ENCODE assay signal across 12 cellular contexts in genomic region chr4:25345880-25346279, GRCh38.
"Had no signal": no experiment of that assay in that cellular context is flagged by ENCODE, and none has a peak within 500 bp of the region (broad histone marks: within the 10 kb centered on the region; RNA-seq: fewer than 3 reads in every experiment).

No MANE protein-coding gene starts in this region.

- H3K27me3 ChIP-seq: dorsolateral prefrontal cortex, transverse colon had no signal

- H3K27me3 Mint-ChIP-seq: activated B cell treated with CpG ODN at 0.5 μM for 24 hours; activated CD8-positive, alpha-beta T cell treated with anti-CD3 and anti-CD28 coated beads for 36 hours; stimulated activated naive B cell treated with anti-CD40 and anti-IgM and Interleukin-4, amounts not matched to agents 10 μg/mL and 1 μg/mL and 100 μg/mL, for 72 hours had no signal

- DNase-seq: activated B cell treated with CpG ODN at 0.5 μM for 24 hours; activated CD4-positive, alpha-beta T cell treated with anti-CD3 and anti-CD28 coated beads for 48 hours; activated CD8-positive, alpha-beta T cell treated with anti-CD3 and anti-CD28 coated beads for 36 hours; activated T-cell treated with anti-CD3 and anti-CD28 coated beads, Interleukin-2, amount 50 U/mL, for 72 hours; anterior cingulate cortex; dorsolateral prefrontal cortex; hypothalamus; stimulated activated CD4-positive, alpha-beta T cell treated with anti-CD3 and anti-CD28 coated beads, Interleukin-2, amount 100 ng/mL, for 48 hours; stimulated activated naive B cell treated with anti-CD40 and anti-IgM and Interleukin-4, amounts not matched to agents 10 μg/mL and 1 μg/mL and 100 μg/mL, for 72 hours; substantia nigra; T-helper 2 cell; transverse colon had no signal

- H3K9me3 ChIP-seq: transverse colon had no signal

- H3K4me1 ChIP-seq: transverse colon had no signal

- H3K27ac ChIP-seq: dorsolateral prefrontal cortex, transverse colon had no signal

- H3K27ac Mint-ChIP-seq: activated B cell treated with CpG ODN at 0.5 μM for 24 hours; activated CD8-positive, alpha-beta T cell treated with anti-CD3 and anti-CD28 coated beads for 36 hours; stimulated activated naive B cell treated with anti-CD40 and anti-IgM and Interleukin-4, amounts not matched to agents 10 μg/mL and 1 μg/mL and 100 μg/mL, for 72 hours had no signal

- H3K9me3 Mint-ChIP-seq: activated B cell treated with CpG ODN at 0.5 μM for 24 hours; activated CD8-positive, alpha-beta T cell treated with anti-CD3 and anti-CD28 coated beads for 36 hours; activated T-cell treated with anti-CD3 and anti-CD28 coated beads, Interleukin-2, amount 50 U/mL, for 72 hours; stimulated activated naive B cell treated with anti-CD40 and anti-IgM and Interleukin-4, amounts not matched to agents 10 μg/mL and 1 μg/mL and 100 μg/mL, for 72 hours had no signal

- H3K4me3 Mint-ChIP-seq: activated B cell treated with CpG ODN at 0.5 μM for 24 hours; activated CD8-positive, alpha-beta T cell treated with anti-CD3 and anti-CD28 coated beads for 36 hours; activated T-cell treated with anti-CD3 and anti-CD28 coated beads, Interleukin-2, amount 50 U/mL, for 72 hours; stimulated activated naive B cell treated with anti-CD40 and anti-IgM and Interleukin-4, amounts not matched to agents 10 μg/mL and 1 μg/mL and 100 μg/mL, for 72 hours had no signal

- ATAC-seq: activated CD8-positive, alpha-beta T cell treated with anti-CD3 and anti-CD28 coated beads for 36 hours; activated T-cell treated with anti-CD3 and anti-CD28 coated beads, Interleukin-2, amount 50 U/mL, for 72 hours; stimulated activated naive B cell treated with anti-CD40 and anti-IgM and Interleukin-4, amounts not matched to agents 10 μg/mL and 1 μg/mL and 100 μg/mL, for 72 hours had no signal

- H3K4me3 ChIP-seq: dorsolateral prefrontal cortex, transverse colon had no signal
